Comparison of ENCODE assay signal across 20 cellular contexts in the genomic region with DNA sequence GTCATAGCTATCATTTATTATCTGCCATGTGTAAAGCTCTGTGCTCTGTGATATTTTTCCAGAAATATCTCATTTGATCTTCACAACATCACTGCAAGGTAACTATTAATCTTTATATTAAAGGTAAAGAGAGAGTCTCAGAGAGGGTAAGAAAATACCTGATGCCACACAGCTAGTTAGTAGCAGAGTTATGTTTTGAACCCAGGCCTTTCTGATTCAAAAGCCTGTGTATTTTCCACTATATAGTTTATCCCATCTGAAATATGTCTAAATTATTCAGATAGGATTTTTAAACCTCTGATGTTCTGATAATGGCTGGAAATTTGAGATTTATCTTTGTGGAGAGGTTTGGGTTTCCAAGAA. TPM values are rescaled to one million over a fixed set of nuclear protein-coding genes. Genes with fewer than 3 reads are reported as not detected.
DNase-seq lines count a peak whose midpoint lies in the region; ATAC-seq, FAIRE-seq and TF ChIP-seq lines count a peak whose summit lies in the region.
"Had no signal": no experiment of that assay in that cellular context is flagged by ENCODE, and none has a peak within 500 bp of the region (broad histone marks: within the 10 kb centered on the region; RNA-seq: fewer than 3 reads in every experiment).

No MANE protein-coding gene starts in this region.

- no peaks in the 10 kb centered on the region for H4K20me1 ChIP-seq in K562 (replicated peaks; ENCODE audit: control insufficient read depth, insufficient read depth, low read length)

- intact Hi-C loops in K562 (cut with micrococcal nuclease), result loop anchor here (2.0 kb wide), 1 partner anchor 19 kb away; no protein-coding TSS in a partner anchor

- H3K4me3 ChIP-seq in K562 (no peak overlapping the region), upper lobe of left lung (no peak overlapping the region)
- H3K4me3 ChIP-seq: coronary artery had no signal

- FAIRE-seq in K562 (lab: Jason Lieb, UNC), result no peak
- FAIRE-seq: G401.6 had no signal

- peak overlapping the region in 1 of 2 experiments; percentile 49; a peak in 1 of 4 replicates for H3K9ac ChIP-seq in K562 (ENCODE audit: insufficient read depth in 1 of 2, low read depth in 2 of 2, low read length in 2 of 2)

- H3K4me3 Mint-ChIP-seq in glutamatergic neuron (ENCODE audit: unreplicated experiment), result peak overlapping the region; percentile 60
- H3K4me3 Mint-ChIP-seq in natural killer cell treated with Interleukin-12 subunit alpha and Interleukin-12 subunit beta and Interleukin-15 and Interleukin-18, amount 100 ng/mL, for 72 hours, result no peak overlapping the region
- H3K4me3 Mint-ChIP-seq: activated naive CD4-positive, alpha-beta T cell treated with anti-CD3 and anti-CD28 coated beads for 36 hours; B cell; memory B cell had no signal

- no peak overlapping the region for H3K4me2 ChIP-seq in K562 (ENCODE audit: insufficient read depth, low read length)

- no peaks in the 10 kb centered on the region for H3K36me3 ChIP-seq in K562 (ENCODE audit: control insufficient read depth, insufficient read depth, low read length)
- no peaks in the 10 kb centered on the region for H3K36me3 ChIP-seq in upper lobe of left lung

- no peak for ATAC-seq in K562
- ATAC-seq in natural killer cell treated with Interleukin-12 subunit alpha and Interleukin-12 subunit beta and Interleukin-15 and Interleukin-18, amount 100 ng/mL, for 72 hours, result no peak
- ATAC-seq in upper lobe of left lung (ENCODE audit: low FRiP score in 2 of 2), result no peak
- ATAC-seq in HG03460 (IDR thresholded peaks at IDR 0.05; ENCODE audit: unreplicated experiment), result no peak
- ATAC-seq in HG03342 (IDR thresholded peaks at IDR 0.05; ENCODE audit: unreplicated experiment), result no peak
- ATAC-seq: HCT116 had no signal

- no peaks in the 10 kb centered on the region for H3K9me1 ChIP-seq in K562 (ENCODE audit: control insufficient read depth, insufficient read depth, low read length)

- H3K36me3 Mint-ChIP-seq in glutamatergic neuron (ENCODE audit: unreplicated experiment), result no peaks in the 10 kb centered on the region
- H3K36me3 Mint-ChIP-seq in natural killer cell treated with Interleukin-12 subunit alpha and Interleukin-12 subunit beta and Interleukin-15 and Interleukin-18, amount 100 ng/mL, for 72 hours, result no peaks in the 10 kb centered on the region
- H3K36me3 Mint-ChIP-seq: memory B cell had no signal

- peaks cover 0 to 45% of the 10 kb centered on the region in 2 experiments; a peak in 3 of 5 replicates for H3K4me1 ChIP-seq in K562 (replicated peaks in 1 of 2; ENCODE audit: control insufficient read depth in 2 of 2, insufficient read depth in 2 of 2, low read length in 2 of 2)
- H3K4me1 ChIP-seq in upper lobe of left lung, result peaks cover 25 to 40% (median 37%) of the 10 kb centered on the region in 4 donors

- H3K27ac ChIP-seq in K562 (ENCODE audit: extremely low read depth, low read depth, low read length) (peak overlapping the region; percentile 57; the same call in 2 of the 3 replicates), upper lobe of left lung (peak overlapping the region; percentile 47 to 79 (median 50))

- H2AFZ ChIP-seq in K562 (ENCODE audit: low read depth, low read length), result peak overlapping the region; percentile 90

- TF ChIP-seq POLR2A in K562 (conservative IDR thresholded peaks at IDR 0.05) (no peak), upper lobe of left lung (IDR thresholded peaks at IDR 0.05) (no peak)

- no peaks in the 10 kb centered on the region for H3K79me2 ChIP-seq in K562 (ENCODE audit: control insufficient read depth, insufficient read depth, low read length)

- no TSS peak for BruUV-seq in K562 (replicated peaks; lab: Mats Ljungman, UMichigan)

- no peak for DNase-seq in K562 (ENCODE audit: extremely low read depth in 1 of 4, low spot score in 3 of 4)
- DNase-seq in glutamatergic neuron, result no peak
- DNase-seq in natural killer cell treated with Interleukin-12 subunit alpha and Interleukin-12 subunit beta and Interleukin-15 and Interleukin-18, amount 100 ng/mL, for 72 hours (ENCODE audit: low spot score), result no peak
- no peak for DNase-seq in upper lobe of left lung
- DNase-seq in DMS 273 treated with DMSO at 0.1 percent for 48 hours (lab: John Stamatoyannopoulos, UW), result no peak
- DNase-seq in G401 (ENCODE audit: low spot score), result no peak
- DNase-seq: activated CD4-positive, alpha-beta T cell treated with anti-CD3 and anti-CD28 coated beads, Interleukin-2, amount 50 U/mL, for 1 hour; activated CD8-positive, alpha-beta memory T cell treated with anti-CD3 and anti-CD28 coated beads, Interleukin-2, amount 50 U/mL, for 48 hours; activated naive CD4-positive, alpha-beta T cell treated with anti-CD3 and anti-CD28 coated beads for 36 hours; NCI-H1048; NCI-H2081 treated with DMSO at 0.1 percent for 48 hours; NCI-H526; stimulated activated CD4-positive, alpha-beta T cell treated with anti-CD3 and anti-CD28 coated beads, Interleukin-4, amount 100 ng/mL, for 24 hours had no signal

- POLR2A ChIA-PET in K562 (lab: Yijun Ruan, JAX), result interaction anchor here (1.1 kb wide), 1 partner anchor 9 kb away, joined by 4 read pairs; no protein-coding TSS in a partner anchor

- TF ChIP-seq RAD21 in K562 (CRISPR knock-in tag; conservative IDR thresholded peaks at IDR 0.05 in 1 of 2, IDR thresholded peaks at IDR 0.05 in 1 of 2), result no peak

- H3K27ac Mint-ChIP-seq in glutamatergic neuron (ENCODE audit: unreplicated experiment), result peak overlapping the region; percentile 99
- H3K27ac Mint-ChIP-seq in natural killer cell treated with Interleukin-12 subunit alpha and Interleukin-12 subunit beta and Interleukin-15 and Interleukin-18, amount 100 ng/mL, for 72 hours, result peak overlapping the region; percentile 32 to 43
- H3K27ac Mint-ChIP-seq: activated naive CD4-positive, alpha-beta T cell treated with anti-CD3 and anti-CD28 coated beads for 36 hours; B cell; memory B cell had no signal

- CTCF ChIA-PET in K562 (lab: Yijun Ruan, JAX; ENCODE audit: low intra/inter-chr PET ratio), result no interaction called here

- H3K4me1 Mint-ChIP-seq in glutamatergic neuron (ENCODE audit: low read depth, unreplicated experiment), result peaks cover 45% of the 10 kb centered on the region
- peaks cover 8 to 12% of the 10 kb centered on the region in 2 donors for H3K4me1 Mint-ChIP-seq in natural killer cell treated with Interleukin-12 subunit alpha and Interleukin-12 subunit beta and Interleukin-15 and Interleukin-18, amount 100 ng/mL, for 72 hours (ENCODE audit: low read depth in 2 of 2)
- H3K4me1 Mint-ChIP-seq: B cell, memory B cell had no signal

- TF ChIP-seq CTCF in K562 (IDR thresholded peaks at IDR 0.05 in 2 of 3, conservative IDR thresholded peaks at IDR 0.05 in 1 of 3; ENCODE audit: insufficient read depth in 2 of 3, low read depth in 1 of 3, low read length in 3 of 3) (no peak), glutamatergic neuron (IDR thresholded peaks at IDR 0.05; ENCODE audit: partially characterized antibody, unreplicated experiment) (no peak), upper lobe of left lung (IDR thresholded peaks at IDR 0.05) (no peak)

- no peaks in the 10 kb centered on the region for H3K27me3 ChIP-seq in K562 (ENCODE audit: control insufficient read depth in 2 of 2, insufficient read depth in 2 of 2, low read length in 2 of 2)
- H3K27me3 ChIP-seq in upper lobe of left lung, result no peaks in the 10 kb centered on the region

- peaks cover 6% of the 10 kb centered on the region for H3K9me3 Mint-ChIP-seq in glutamatergic neuron (ENCODE audit: unreplicated experiment)
- H3K9me3 Mint-ChIP-seq in natural killer cell treated with Interleukin-12 subunit alpha and Interleukin-12 subunit beta and Interleukin-15 and Interleukin-18, amount 100 ng/mL, for 72 hours, result no peaks in the 10 kb centered on the region
- H3K9me3 Mint-ChIP-seq: activated naive CD4-positive, alpha-beta T cell treated with anti-CD3 and anti-CD28 coated beads for 36 hours; memory B cell had no signal

- TF ChIP-seq EP300 in K562 (IDR thresholded peaks at IDR 0.05; ENCODE audit: low read length), result no peak
- no peak for TF ChIP-seq EP300 in upper lobe of left lung (IDR thresholded peaks at IDR 0.05)

- H3K27me3 Mint-ChIP-seq in glutamatergic neuron (ENCODE audit: unreplicated experiment), result peaks cover 8% of the 10 kb centered on the region
- H3K27me3 Mint-ChIP-seq in natural killer cell treated with Interleukin-12 subunit alpha and Interleukin-12 subunit beta and Interleukin-15 and Interleukin-18, amount 100 ng/mL, for 72 hours, result no peaks in the 10 kb centered on the region
- H3K27me3 Mint-ChIP-seq: B cell had no signal

- H3K9me3 ChIP-seq in K562 (replicated peaks; ENCODE audit: control insufficient read depth, insufficient read depth, low read depth, low read length) (no peaks in the 10 kb centered on the region), upper lobe of left lung (no peaks in the 10 kb centered on the region)

- in situ Hi-C loops in K562 (cut with MboI) (no loop called here), G401 (cut with HindIII; ENCODE audit: low sequenced_read_pairs) (no loop called here)

RNA-seq across cellular contexts. Expression of gene INPP1, which starts 10.1 kb away (rescaled TPM):
- 3.1 and 5.7 TPM in 2 replicates for total RNA-seq in K562 (2011; cell fraction: chromatin; rRNA removed; ENCODE audit: low replicate concordance)
- total RNA-seq in K562 (2011; cell fraction: nucleolus; rRNA removed), result 1.5 and 2.2 TPM in 2 replicates
- total RNA-seq in K562 (2011; cell fraction: nucleoplasm; rRNA removed), result 2.9 and 4.4 TPM in 2 replicates
- 3.1 and 11.8 TPM in 2 replicates for total RNA-seq in K562 (2014; rRNA removed)
- 6.6 and 6.7 TPM in 2 replicates for total RNA-seq in K562 (2014; rRNA removed; fragmentation: Illumina TruSeq; extraction: Trizol)
- total RNA-seq in K562 (2015; rRNA removed; fragmentation: Illumina TruSeq; extraction: Trizol), result 3.3 and 4.5 TPM in 2 replicates
- total RNA-seq in K562 (2021), result 5.0 and 5.3 TPM in 2 replicates
- polyA plus RNA-seq in K562 (2011; rRNA removed), result 2.5 and 9.9 TPM in 2 replicates
- 1.6 and 4.4 TPM in 2 replicates for polyA plus RNA-seq in K562 (2011; cell fraction: cytosol; rRNA removed)
- polyA plus RNA-seq in K562 (2011; cell fraction: nucleus; rRNA removed), result 3.6 and 10.5 TPM in 2 replicates
- 3.2 and 6.0 TPM in 2 replicates for polyA plus RNA-seq in K562 (2012)
- 6.5 and 7.7 TPM in 2 replicates for polyA plus RNA-seq in K562 (2014; fragmentation: Illumina TruSeq; extraction: Trizol)
- polyA plus RNA-seq in K562 (2014; fragmentation: Nextera tagmentation; extraction: Ambion mirVana), result 1 to 10 TPM; 3.7 to 6.1 TPM
- polyA plus RNA-seq in K562 (2014; rRNA removed), result 6.3 and 7.7 TPM in 2 replicates
- 1.9 and 8.7 TPM in 2 replicates for polyA minus RNA-seq in K562 (2011; rRNA and poly(A)+ RNA removed)
- 1.6 and 3.5 TPM in 2 replicates for polyA minus RNA-seq in K562 (2011; cell fraction: cytosol; rRNA and poly(A)+ RNA removed)
- 0.67 and 2.8 TPM in 2 replicates for polyA minus RNA-seq in K562 (2011; cell fraction: nucleus; rRNA and poly(A)+ RNA removed)
- 41.7 TPM for total RNA-seq in glutamatergic neuron (ENCODE audit: unreplicated experiment)
- 10 to 100 TPM; 13.5 to 19.4 TPM for total RNA-seq in natural killer cell treated with Interleukin-12 subunit alpha and Interleukin-12 subunit beta and Interleukin-15 and Interleukin-18, amount 100 ng/mL, for 72 hours
- 10 to 100 TPM; 17.6 to 37.6 (median 26.9) TPM for total RNA-seq in upper lobe of left lung
- 7.8 and 14.3 TPM in 2 replicates for total RNA-seq in G401 (2014; rRNA removed; shearing (Covaris generic))

RNA-seq across cellular contexts. Expression of gene HIBCH, which starts 33.9 kb away (rescaled TPM):
- total RNA-seq in K562 (2011; cell fraction: chromatin; rRNA removed; ENCODE audit: low replicate concordance), result 22.5 and 54.1 TPM in 2 replicates
- 14.1 and 19.7 TPM in 2 replicates for total RNA-seq in K562 (2011; cell fraction: nucleolus; rRNA removed)
- total RNA-seq in K562 (2011; cell fraction: nucleoplasm; rRNA removed), result 31.6 and 50.0 TPM in 2 replicates
- 14.9 and 17.0 TPM in 2 replicates for total RNA-seq in K562 (2014; rRNA removed)
- 31.9 and 34.5 TPM in 2 replicates for total RNA-seq in K562 (2014; rRNA removed; fragmentation: Illumina TruSeq; extraction: Trizol)
- 20.7 and 24.6 TPM in 2 replicates for total RNA-seq in K562 (2015; rRNA removed; fragmentation: Illumina TruSeq; extraction: Trizol)
- 25.9 and 28.3 TPM in 2 replicates for total RNA-seq in K562 (2021)
- polyA plus RNA-seq in K562 (2011; rRNA removed), result 21.5 and 36.3 TPM in 2 replicates
- 2.8 and 5.5 TPM in 2 replicates for polyA plus RNA-seq in K562 (2011; cell fraction: cytosol; rRNA removed)
- 17.5 and 21.0 TPM in 2 replicates for polyA plus RNA-seq in K562 (2011; cell fraction: nucleus; rRNA removed)
- polyA plus RNA-seq in K562 (2012), result 16.8 and 28.2 TPM in 2 replicates
- 25.4 and 25.6 TPM in 2 replicates for polyA plus RNA-seq in K562 (2014; fragmentation: Illumina TruSeq; extraction: Trizol)
- polyA plus RNA-seq in K562 (2014; fragmentation: Nextera tagmentation; extraction: Ambion mirVana), result 10 to 100 TPM; 52.8 to 65.4 TPM
- 24.0 and 26.1 TPM in 2 replicates for polyA plus RNA-seq in K562 (2014; rRNA removed)
- 28.5 and 33.6 TPM in 2 replicates for polyA minus RNA-seq in K562 (2011; rRNA and poly(A)+ RNA removed)
- 8.1 and 10.1 TPM in 2 replicates for polyA minus RNA-seq in K562 (2011; cell fraction: cytosol; rRNA and poly(A)+ RNA removed)
- polyA minus RNA-seq in K562 (2011; cell fraction: nucleus; rRNA and poly(A)+ RNA removed), result 20.9 and 30.0 TPM in 2 replicates
- 22.0 TPM for total RNA-seq in glutamatergic neuron (ENCODE audit: unreplicated experiment)
- total RNA-seq in natural killer cell treated with Interleukin-12 subunit alpha and Interleukin-12 subunit beta and Interleukin-15 and Interleukin-18, amount 100 ng/mL, for 72 hours, result 10 to 100 TPM; 19.8 to 68.4 TPM
- total RNA-seq in upper lobe of left lung, result 10 to 100 TPM; 10.1 to 24.2 (median 14.7) TPM
- 8.4 and 16.2 TPM in 2 replicates for total RNA-seq in G401 (2014; rRNA removed; shearing (Covaris generic))

RNA-seq across cellular contexts. Expression of gene MFSD6, which starts 54.6 kb away (rescaled TPM):
- 23.3 and 40.4 TPM in 2 replicates for total RNA-seq in K562 (2011; cell fraction: chromatin; rRNA removed; ENCODE audit: low replicate concordance)
- total RNA-seq in K562 (2011; cell fraction: nucleolus; rRNA removed), result 13.8 and 14.3 TPM in 2 replicates
- 21.7 and 22.3 TPM in 2 replicates for total RNA-seq in K562 (2011; cell fraction: nucleoplasm; rRNA removed)
- total RNA-seq in K562 (2014; rRNA removed) (7.1 and 8.5 TPM in 2 replicates), K562 (2014; rRNA removed; fragmentation: Illumina TruSeq; extraction: Trizol) (3.9 and 5.3 TPM in 2 replicates), K562 (2015; rRNA removed; fragmentation: Illumina TruSeq; extraction: Trizol) (1.4 and 2.0 TPM in 2 replicates), K562 (2021) (6.3 and 6.6 TPM in 2 replicates), glutamatergic neuron (ENCODE audit: unreplicated experiment) (31.0 TPM), upper lobe of left lung (100 to 1,000 TPM in 2 of 6 donors, 10 to 100 TPM in 4; 46.9 to 136 (median 80.4) TPM)
- polyA plus RNA-seq in K562 (2011; rRNA removed) (2.7 and 7.9 TPM in 2 replicates), K562 (2014; fragmentation: Illumina TruSeq; extraction: Trizol) (5.1 and 6.1 TPM in 2 replicates), K562 (2014; fragmentation: Nextera tagmentation; extraction: Ambion mirVana) (1 to 10 TPM; 1.1 to 1.2 TPM), K562 (2014; rRNA removed) (4.4 and 4.6 TPM in 2 replicates)
- 4.0 and 5.7 TPM in 2 replicates for polyA plus RNA-seq in K562 (2011; cell fraction: cytosol; rRNA removed)
- 4.0 and 6.7 TPM in 2 replicates for polyA plus RNA-seq in K562 (2011; cell fraction: nucleus; rRNA removed)
- polyA plus RNA-seq in K562 (2012), result 4.0 and 5.9 TPM in 2 replicates
- 9.8 and 15.1 TPM in 2 replicates for polyA minus RNA-seq in K562 (2011; rRNA and poly(A)+ RNA removed)
- polyA minus RNA-seq in K562 (2011; cell fraction: cytosol; rRNA and poly(A)+ RNA removed), result 7.3 TPM in 2 replicates
- 10.6 and 11.8 TPM in 2 replicates for polyA minus RNA-seq in K562 (2011; cell fraction: nucleus; rRNA and poly(A)+ RNA removed)
- total RNA-seq in natural killer cell treated with Interleukin-12 subunit alpha and Interleukin-12 subunit beta and Interleukin-15 and Interleukin-18, amount 100 ng/mL, for 72 hours, result 10 to 100 TPM; 44.9 to 48.1 TPM
- 0.71 TPM in 1 of 2 replicates, not detected in the other for total RNA-seq in G401 (2014; rRNA removed; shearing (Covaris generic))
